8 cellular contexts compared by ENCODE assay signal in genomic region chr3:148077318-148077923, GRCh38.
A peak's percentile ranks its signal among the peaks of the same experiment; 100 is the strongest.
DNase-seq lines count a peak whose midpoint lies in the region; ATAC-seq, FAIRE-seq and TF ChIP-seq lines count a peak whose summit lies in the region.

No MANE protein-coding gene starts in this region.

- H3K4me1 ChIP-seq in endothelial cell of umbilical vein (ENCODE audit: control insufficient read depth, extremely low read depth, insufficient read depth, low read length) (no peaks in the 10 kb centered on the region), tibial nerve (peaks cover 0 to 16% (median 0%) of the 10 kb centered on the region in 4 donors)

- H3K27me3 ChIP-seq in AG04450 (ENCODE audit: control insufficient read depth, insufficient read depth, low read length) (no peaks in the 10 kb centered on the region), endothelial cell of umbilical vein (ENCODE audit: control insufficient read depth in 2 of 2, insufficient read depth in 2 of 2, low read length in 2 of 2) (no peaks in the 10 kb centered on the region), tibial nerve (no peaks in the 10 kb centered on the region)

- dilution Hi-C loops in endothelial cell of umbilical vein (cut with MboI; ENCODE audit: extremely low pct_ligation_motif_present, low sequenced_read_pairs), result no loop called here

- no peak for TF ChIP-seq EP300 in tibial nerve (IDR thresholded peaks at IDR 0.05)

- H3K27ac ChIP-seq in AG04450 (ENCODE audit: low read depth, low read length) (no peak overlapping the region), endothelial cell of umbilical vein (ENCODE audit: insufficient read depth, low read depth, low read length) (no peak overlapping the region), tibial nerve (no peak overlapping the region)

- ATAC-seq in GM18868 (IDR thresholded peaks at IDR 0.05; ENCODE audit: unreplicated experiment), result peak; percentile 55

- no peak overlapping the region for H3K9ac ChIP-seq in endothelial cell of umbilical vein (replicated peaks; ENCODE audit: extremely low read depth, insufficient read depth, low read length)

- H3K79me2 ChIP-seq in endothelial cell of umbilical vein (ENCODE audit: control insufficient read depth, insufficient read depth, low read length), result no peaks in the 10 kb centered on the region

- H3K36me3 ChIP-seq in endothelial cell of umbilical vein (ENCODE audit: control insufficient read depth in 2 of 2, extremely low read depth in 1 of 2, insufficient read depth in 2 of 2, low read length in 2 of 2) (no peaks in the 10 kb centered on the region), tibial nerve (no peaks in the 10 kb centered on the region)

- no peaks in the 10 kb centered on the region for H4K20me1 ChIP-seq in endothelial cell of umbilical vein (replicated peaks; ENCODE audit: control insufficient read depth, extremely low read depth, insufficient read depth, low read length)

- no peak overlapping the region for H2AFZ ChIP-seq in endothelial cell of umbilical vein (ENCODE audit: low read depth, low read length)

- intact Hi-C loops in endothelial cell of umbilical vein (cut with micrococcal nuclease), result loop anchor here (1.0 to 5.0 kb wide), 8 partner anchors 135 to 1260 kb away; no protein-coding TSS in a partner anchor

- H3K4me3 ChIP-seq in AG04450 (ENCODE audit: low read depth, low read length) (no peak overlapping the region), endothelial cell of umbilical vein (replicated peaks in 1 of 3; ENCODE audit: insufficient read depth in 1 of 3, low read depth in 1 of 3, low read length in 3 of 3) (no peak overlapping the region), tibial nerve (no peak overlapping the region)

- TF ChIP-seq POLR2A in endothelial cell of umbilical vein (IDR thresholded peaks at IDR 0.05; ENCODE audit: low read depth, low read length), result no peak
- no peak for TF ChIP-seq POLR2A in tibial nerve (IDR thresholded peaks at IDR 0.05)

- TF ChIP-seq CTCF in AG04450 (IDR thresholded peaks at IDR 0.05; ENCODE audit: low read depth, low read length), result peak; percentile 64
- TF ChIP-seq CTCF in endothelial cell of umbilical vein (IDR thresholded peaks at IDR 0.05; ENCODE audit: extremely low read depth in 1 of 2, insufficient read depth in 1 of 2, low read depth in 1 of 2, low read length in 2 of 2), result peak; percentile 28 to 39
- TF ChIP-seq CTCF in tibial nerve (IDR thresholded peaks at IDR 0.05), result peak in 3 of 5 experiments; percentile 35 to 50 (median 38)

- FAIRE-seq in endothelial cell of umbilical vein (lab: Jason Lieb, UNC), result no peak

- POLR2A ChIA-PET in AG04450 (lab: Yijun Ruan, JAX), result no interaction called here
- POLR2A ChIA-PET in endothelial cell of umbilical vein (lab: Charles Lee), result no interaction called here

- no peak for DNase-seq in AG04450 (ENCODE audit: low read depth, low spot score)
- peak; percentile 19 for DNase-seq in NCI-H2081 treated with DMSO at 0.1 percent for 48 hours (lab: John Stamatoyannopoulos, UW)
- peak; percentile 48 for DNase-seq in endothelial cell of umbilical vein (ENCODE audit: low read depth, low spot score)
- DNase-seq in tibial nerve (ENCODE audit: low spot score in 2 of 2), result no peak
- DNase-seq in stimulated activated CD4-positive, alpha-beta T cell treated with anti-CD3 and anti-CD28 coated beads, Interleukin-15, amount 100 ng/mL, for 24 hours, result no peak
- no peak for DNase-seq in hepatic stellate cell (ENCODE audit: low spot score)
- DNase-seq in NCI-H2196 treated with DMSO at 0.1 percent for 48 hours (lab: John Stamatoyannopoulos, UW; ENCODE audit: unreplicated experiment), result no peak

- CTCF ChIA-PET in AG04450 (lab: Charles Lee), result interaction anchor here (0.6 to 4.0 kb wide), 43 partner anchors 9 to 1330 kb away, joined by 3 to 46 read pairs (median 4); no protein-coding TSS in a partner anchor
- CTCF ChIA-PET in endothelial cell of umbilical vein (lab: Charles Lee), result interaction anchor here (0.6 to 4.6 kb wide), 83 partner anchors 8 to 1329 kb away, joined by 3 to 74 read pairs (median 4); no protein-coding TSS in a partner anchor

- BruUV-seq in endothelial cell of umbilical vein (replicated peaks; lab: Mats Ljungman, UMichigan), result no TSS peak

- H3K9me1 ChIP-seq in endothelial cell of umbilical vein (replicated peaks; ENCODE audit: control insufficient read depth, extremely low read depth, insufficient read depth, low read length), result no peaks in the 10 kb centered on the region

- no peak overlapping the region for H3K4me2 ChIP-seq in endothelial cell of umbilical vein (ENCODE audit: insufficient read depth, low read length)

- 29 to 36% methylated on average over 1 of the region's 1 CpG for WGBS in tibial nerve, 2 donors

- H3K9me3 ChIP-seq in AG04450 (ENCODE audit: control insufficient read depth, insufficient read depth, low read length) (no peaks in the 10 kb centered on the region), endothelial cell of umbilical vein (replicated peaks; ENCODE audit: control insufficient read depth, insufficient read depth, low read length) (no peaks in the 10 kb centered on the region), tibial nerve (no peaks in the 10 kb centered on the region)

TF ChIP-seq in endothelial cell of umbilical vein, 7 proteins besides CTCF, POLR2A, EP300 and RAD21:
- no peak for TF ChIP-seq MAX (IDR thresholded peaks at IDR 0.05; ENCODE audit: insufficient read depth, insufficient read length)
- no peak for TF ChIP-seq POLR2AphosphoS5 (IDR thresholded peaks at IDR 0.05; ENCODE audit: insufficient read depth, low read depth, low read length)
- no peak for TF ChIP-seq GATA2 (IDR thresholded peaks at IDR 0.05; ENCODE audit: insufficient read depth, insufficient read length, low read depth, low read length)
- TF ChIP-seq FOS (IDR thresholded peaks at IDR 0.05; ENCODE audit: borderline replicate concordance, insufficient read depth, low read length), result no peak
- no peak for TF ChIP-seq EZH2 (IDR thresholded peaks at IDR 0.05; ENCODE audit: borderline replicate concordance, low read depth, low read length, severe bottlenecking)

Comparison
In these comparisons a context has a peak if more than half of its experiments do, and no peak if none do; other contexts are left out.
1. DNase-seq: peak in NCI-H2081 treated with DMSO at 0.1 percent for 48 hours (single experiment) and endothelial cell of umbilical vein (single experiment); none in AG04450 (single experiment), tibial nerve (0 of 2), stimulated activated CD4-positive, alpha-beta T cell treated with anti-CD3 and anti-CD28 coated beads, Interleukin-15, amount 100 ng/mL, for 24 hours (single experiment), hepatic stellate cell (single experiment) and NCI-H2196 treated with DMSO at 0.1 percent for 48 hours (single experiment).
2. Peak in every context shown above with its lines, with median percentiles within 50 percentile points of each other: CTCF ChIP-seq.